In genomic region chr4:56218230-56218895, GRCh38 we compare ENCODE assay signal across 24 cellular contexts.
"Had no signal": no experiment of that assay in that cellular context is flagged by ENCODE, and none has a peak within 500 bp of the region (broad histone marks: within the 10 kb centered on the region; RNA-seq: fewer than 3 reads in every experiment).

No MANE protein-coding gene starts in this region.

- H3K36me3 ChIP-seq: esophagus squamous epithelium, gastroesophageal sphincter, neural progenitor cell, ovary, spleen, tibial artery, upper lobe of right lung, vagina had no signal

- H3K4me3 ChIP-seq: dorsolateral prefrontal cortex, esophagus squamous epithelium, gastroesophageal sphincter, lung, neural progenitor cell, ovary, spleen, tibial artery, upper lobe of right lung, vagina had no signal

- H3K27me3 ChIP-seq: dorsolateral prefrontal cortex, esophagus squamous epithelium, gastroesophageal sphincter, neural progenitor cell, ovary, spleen, tibial artery, upper lobe of right lung, vagina had no signal

- ATAC-seq: effector memory CD8-positive, alpha-beta T cell; gastroesophageal sphincter; left colon; left ventricle myocardium superior; naive thymus-derived CD8-positive, alpha-beta T cell; right cardiac atrium; stimulated activated memory B cell treated with anti-CD40 and anti-IgM and Interleukin-4, amounts not matched to agents 10 μg/mL and 1 μg/mL and 100 μg/mL, for 72 hours; upper lobe of right lung had no signal

- H3K27ac ChIP-seq: dorsolateral prefrontal cortex, esophagus squamous epithelium, gastroesophageal sphincter, neural progenitor cell, ovary, spleen, tibial artery, upper lobe of right lung, vagina had no signal

- H3K9me3 ChIP-seq: esophagus squamous epithelium, gastroesophageal sphincter, ovary, spleen, tibial artery, upper lobe of right lung, vagina had no signal

- H3K4me1 ChIP-seq: gastroesophageal sphincter, spleen, tibial artery, upper lobe of right lung, vagina had no signal

- H3K9ac ChIP-seq: neural progenitor cell had no signal

- H3K4me2 ChIP-seq: neural progenitor cell had no signal

- H2AFZ ChIP-seq: neural progenitor cell had no signal

- DNase-seq: cortex of kidney; dorsolateral prefrontal cortex; effector memory CD8-positive, alpha-beta T cell; esophagus squamous epithelium; foreskin fibroblast; left colon; left ventricle myocardium superior; mesenchymal stem cell; midbrain; naive thymus-derived CD8-positive, alpha-beta T cell; nucleus accumbens; ovary; right cardiac atrium; spleen; stimulated activated CD4-positive, alpha-beta T cell treated with anti-CD3 and anti-CD28 coated beads, Interleukin-15, amount 100 ng/mL, for 24 hours; stimulated activated CD4-positive, alpha-beta T cell treated with anti-CD3 and anti-CD28 coated beads, Interleukin-1b, Interleukin-23, amount 100 ng/mL, for 48 hours; stimulated activated CD4-positive, alpha-beta T cell treated with anti-CD3 and anti-CD28 coated beads, Interleukin-4, amount 100 ng/mL, for 24 hours; tibial artery; upper lobe of right lung had no signal
